ENCODE assay signal across 9 cellular contexts in genomic region chr13:77729502-77730221, GRCh38. TPM values are rescaled to one million over a fixed set of nuclear protein-coding genes. Genes with fewer than 3 reads are reported as not detected.
DNase-seq lines count a peak whose midpoint lies in the region; ATAC-seq and TF ChIP-seq lines count a peak whose summit lies in the region.
"Had no signal": no experiment of that assay in that cellular context is flagged by ENCODE, and none has a peak within 500 bp of the region (broad histone marks: within the 10 kb centered on the region; RNA-seq: fewer than 3 reads in every experiment).

No MANE protein-coding gene starts in this region.

- DNase-seq in left ventricle myocardium inferior (no peak), right atrium auricular region (ENCODE audit: low spot score) (no peak), testis (peak; percentile 20), Peyer's patch (no peak), NK-92 (lab: John Stamatoyannopoulos, UW; ENCODE audit: unreplicated experiment) (no peak), NCI-H446 (lab: John Stamatoyannopoulos, UW) (no peak)
- peak; percentile 36 to 52 for DNase-seq in activated CD4-positive, alpha-beta T cell treated with anti-CD3 and anti-CD28 coated beads, Interleukin-2, amount 50 U/mL, for 48 hours

- ATAC-seq in HG02970 (IDR thresholded peaks at IDR 0.05; ENCODE audit: low FRiP score, unreplicated experiment): peak; percentile 95

- H3K27me3 ChIP-seq in left ventricle myocardium inferior (ENCODE audit: low read depth): no peaks in the 10 kb centered on the region
- H3K27me3 ChIP-seq in right atrium auricular region: no peaks in the 10 kb centered on the region
- H3K27me3 ChIP-seq in testis: no peaks in the 10 kb centered on the region
- no peaks in the 10 kb centered on the region for H3K27me3 ChIP-seq in Peyer's patch
- H3K27me3 ChIP-seq: cardiac muscle cell had no signal

- intact Hi-C loops in left ventricle myocardium inferior (cut with micrococcal nuclease) (no loop called here), testis (cut with DNase I; ENCODE audit: low total_unique reads) (no loop called here)

- H3K36me3 ChIP-seq in left ventricle myocardium inferior (no peaks in the 10 kb centered on the region), right atrium auricular region (no peaks in the 10 kb centered on the region), testis (ENCODE audit: low read depth, missing control alignments) (no peaks in the 10 kb centered on the region), Peyer's patch (no peaks in the 10 kb centered on the region)

- TF ChIP-seq CTCF in left ventricle myocardium inferior (IDR thresholded peaks at IDR 0.05; ENCODE audit: borderline replicate concordance) (no peak), right atrium auricular region (IDR thresholded peaks at IDR 0.05) (no peak), testis (IDR thresholded peaks at IDR 0.05) (no peak), Peyer's patch (IDR thresholded peaks at IDR 0.05) (no peak)

- peaks cover 15% of the 10 kb centered on the region for H3K4me1 ChIP-seq in left ventricle myocardium inferior
- H3K4me1 ChIP-seq in right atrium auricular region: peaks cover 0 to 12% of the 10 kb centered on the region in 2 donors
- H3K4me1 ChIP-seq in testis: peaks cover 3% of the 10 kb centered on the region
- H3K4me1 ChIP-seq in Peyer's patch: no peaks in the 10 kb centered on the region

- no peak for TF ChIP-seq POLR2A in testis (IDR thresholded peaks at IDR 0.05)
- TF ChIP-seq POLR2A in Peyer's patch (IDR thresholded peaks at IDR 0.05): no peak

- H3K4me3 ChIP-seq in left ventricle myocardium inferior: no peak overlapping the region
- H3K4me3 ChIP-seq in right atrium auricular region: no peak overlapping the region
- no peak overlapping the region for H3K4me3 ChIP-seq in testis
- no peak overlapping the region for H3K4me3 ChIP-seq in Peyer's patch
- H3K4me3 ChIP-seq: cardiac muscle cell had no signal

- H3K27ac ChIP-seq in left ventricle myocardium inferior (replicated peaks): peak overlapping the region; percentile 4
- no peak overlapping the region for H3K27ac ChIP-seq in right atrium auricular region
- H3K27ac ChIP-seq in testis: no peak overlapping the region
- no peak overlapping the region for H3K27ac ChIP-seq in Peyer's patch
- H3K27ac ChIP-seq: cardiac muscle cell had no signal

- H3K9me3 ChIP-seq in left ventricle myocardium inferior (replicated peaks): no peaks in the 10 kb centered on the region
- no peaks in the 10 kb centered on the region for H3K9me3 ChIP-seq in right atrium auricular region
- H3K9me3 ChIP-seq in testis: no peaks in the 10 kb centered on the region
- H3K9me3 ChIP-seq in Peyer's patch: no peaks in the 10 kb centered on the region

- 62 to 82% methylated on average over 8 of the region's 8 CpGs for WGBS in testis, 2 donors

RNA-seq across cellular contexts. Expression of gene SLAIN1, which starts 32.2 kb away (rescaled TPM):
- 8.0 TPM for total RNA-seq in left ventricle myocardium inferior
- 10 to 100 TPM; 14.9 to 21.9 TPM for total RNA-seq in right atrium auricular region
- 100 to 1,000 TPM; 114 to 149 TPM for total RNA-seq in testis
- 73.1 TPM for polyA plus RNA-seq in testis (ENCODE audit: insufficient read depth, low read depth, low replicate concordance)
- total RNA-seq in Peyer's patch: 10 to 100 TPM in 1 of 4 donors, 1 to 10 TPM in 3; 1.5 to 33.0 (median 3.8) TPM

Comparison
In these comparisons a context has a peak if more than half of its experiments do, and no peak if none do; other contexts are left out.
1. DNase-seq: peak in activated CD4-positive, alpha-beta T cell treated with anti-CD3 and anti-CD28 coated beads, Interleukin-2, amount 50 U/mL, for 48 hours (2 of 2) and testis (single experiment); none in left ventricle myocardium inferior (single experiment), right atrium auricular region (single experiment), Peyer's patch (0 of 3), NK-92 (single experiment) and NCI-H446 (0 of 2).